ENCODE assay signal across 1 cellular context in the genomic region with DNA sequence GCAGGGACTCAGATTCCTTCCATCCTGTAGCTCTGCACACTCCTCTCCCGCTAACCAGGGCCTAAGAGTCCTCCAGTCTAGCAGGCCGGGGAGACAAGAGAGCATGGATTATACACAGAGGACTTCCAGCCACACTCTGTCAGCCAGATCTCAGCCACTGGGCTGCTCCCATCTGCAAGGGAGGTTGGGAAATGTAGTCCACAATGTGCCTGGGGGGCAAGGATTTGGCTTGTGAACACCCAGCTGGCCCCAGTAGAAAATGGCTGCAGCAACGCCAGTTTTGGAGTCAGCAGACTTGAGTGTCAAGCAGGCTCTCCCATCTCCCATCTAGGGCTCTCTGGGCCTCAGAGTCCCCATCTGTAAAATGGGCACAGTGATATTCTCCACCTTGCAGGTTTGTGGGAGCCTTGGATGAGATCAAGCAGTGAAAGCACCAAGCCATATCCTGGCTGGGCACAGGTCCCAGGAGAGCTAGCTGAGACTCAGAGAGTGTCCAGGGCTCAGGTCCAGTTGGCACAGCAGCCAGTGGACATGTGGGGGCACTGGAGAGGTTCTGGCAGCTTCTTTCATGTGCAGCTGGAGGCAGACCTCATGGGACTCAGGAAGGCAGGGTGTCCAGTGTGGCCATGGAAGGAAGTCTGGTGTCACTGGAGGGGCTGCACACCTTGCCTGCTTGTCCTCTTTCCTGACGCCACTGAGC.
TF ChIP-seq lines count a peak whose summit lies in the region.

No MANE protein-coding gene starts in this region.

TF ChIP-seq in K562, 482 proteins besides CTCF, POLR2A, EP300 and RAD21:
- TF ChIP-seq RBM25 (IDR thresholded peaks at IDR 0.05; ENCODE audit: low read depth, low read length, severe bottlenecking) = peak; percentile 23
- TF ChIP-seq, protein P1, sequence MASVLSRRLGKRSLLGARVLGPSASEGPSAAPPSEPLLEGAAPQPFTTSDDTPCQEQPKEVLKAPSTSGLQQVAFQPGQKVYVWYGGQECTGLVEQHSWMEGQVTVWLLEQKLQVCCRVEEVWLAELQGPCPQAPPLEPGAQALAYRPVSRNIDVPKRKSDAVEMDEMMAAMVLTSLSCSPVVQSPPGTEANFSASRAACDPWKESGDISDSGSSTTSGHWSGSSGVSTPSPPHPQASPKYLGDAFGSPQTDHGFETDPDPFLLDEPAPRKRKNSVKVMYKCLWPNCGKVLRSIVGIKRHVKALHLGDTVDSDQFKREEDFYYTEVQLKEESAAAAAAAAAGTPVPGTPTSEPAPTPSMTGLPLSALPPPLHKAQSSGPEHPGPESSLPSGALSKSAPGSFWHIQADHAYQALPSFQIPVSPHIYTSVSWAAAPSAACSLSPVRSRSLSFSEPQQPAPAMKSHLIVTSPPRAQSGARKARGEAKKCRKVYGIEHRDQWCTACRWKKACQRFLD (CRISPR knock-in tag; IDR thresholded peaks at IDR 0.05) = no peak
- TF ChIP-seq ZNF384 (IDR thresholded peaks at IDR 0.05; ENCODE audit: low read depth, low read length) = no peak
- TF ChIP-seq AFF1 (IDR thresholded peaks at IDR 0.05; ENCODE audit: low read depth in 1 of 2, partially characterized antibody in 2 of 2) = no peak
